Comparison of ENCODE assay signal across 8 cellular contexts in the genomic region with DNA sequence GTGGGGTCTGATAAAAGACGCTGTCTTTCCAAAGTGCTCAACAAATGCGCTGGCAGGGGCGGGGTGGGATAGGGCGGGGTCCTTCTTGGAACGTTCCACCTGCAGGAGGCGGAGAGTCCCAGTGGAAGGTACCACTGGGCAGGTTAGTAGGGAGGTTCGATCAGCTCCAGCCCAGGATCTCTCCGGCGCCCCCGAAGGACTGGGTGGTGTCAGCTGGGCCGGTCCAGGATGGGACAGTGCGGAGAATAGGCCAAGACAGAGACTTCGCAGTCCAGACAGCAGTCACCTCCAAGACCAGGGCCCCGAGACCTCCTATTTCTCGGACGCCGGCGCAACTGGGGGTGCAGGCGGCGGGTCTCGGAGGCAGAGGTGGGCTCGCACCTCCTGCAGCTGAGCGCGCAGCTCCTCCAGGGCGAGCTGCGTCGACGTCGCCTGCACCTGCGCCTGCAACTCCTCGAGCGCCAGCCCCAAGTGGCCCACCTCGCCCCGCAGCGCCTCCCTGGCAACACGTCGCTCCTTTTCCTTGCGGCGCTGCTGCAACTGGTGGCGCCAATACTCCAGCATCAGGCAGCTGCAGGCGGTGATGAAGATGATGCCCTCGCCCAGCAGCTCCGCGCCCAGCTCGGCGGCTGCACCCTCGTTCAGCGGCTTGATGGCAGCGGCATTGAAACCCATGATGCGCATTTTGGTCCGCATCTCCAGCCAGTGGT. TPM values are rescaled to one million over a fixed set of nuclear protein-coding genes. Genes with fewer than 3 reads are reported as not detected.
DNase-seq lines count a peak whose midpoint lies in the region; ATAC-seq and TF ChIP-seq lines count a peak whose summit lies in the region.

No MANE protein-coding gene starts in this region.

- H3K27ac ChIP-seq in A673 (ENCODE audit: low read depth, low read length, poor library complexity, severe bottlenecking) = no peak overlapping the region
- no peak overlapping the region for H3K27ac ChIP-seq in testis

- H3K27me3 ChIP-seq in A673 (replicated peaks; ENCODE audit: insufficient read depth, low read depth, low read length, poor library complexity) (no peaks in the 10 kb centered on the region), kidney epithelial cell (ENCODE audit: control insufficient read depth, insufficient read depth, low read length) (peaks cover 5% of the 10 kb centered on the region), testis (no peaks in the 10 kb centered on the region)

- TF ChIP-seq POLR2A in testis (IDR thresholded peaks at IDR 0.05) = no peak

- peak overlapping the region in 2 of 6 donors; percentile 39 to 64 for H3K27ac Mint-ChIP-seq in immature natural killer cell

- POLR2A ChIA-PET in A673 (lab: Charles Lee; ENCODE audit: low non-redundant PET) = no interaction called here

- CTCF ChIA-PET in A673 (lab: Charles Lee) = interaction anchor here (0.6 kb wide), 1 partner anchor 110 kb away, joined by 15 read pairs; a partner anchor contains a TSS

- intact Hi-C loops in A673 (cut with micrococcal nuclease; ENCODE audit: unreplicated experiment) = no loop called here
- intact Hi-C loops in testis (cut with DNase I; ENCODE audit: low total_unique reads) = loop anchor here (10.0 kb wide), 1 partner anchor 116 kb away; no protein-coding TSS in a partner anchor

- WGBS in testis, 2 donors = 15% methylated on average over 24 to 45 of the region's 51 CpGs

- peak; percentile 75 for DNase-seq in A673 (ENCODE audit: low spot score)
- DNase-seq in HT-29 (ENCODE audit: low spot score) = peak; percentile 98
- peak in 41 of 56 donors; percentile 15 to 76 (median 45) for DNase-seq in amygdala (lab: John Stamatoyannopoulos, UW)
- DNase-seq in kidney epithelial cell (ENCODE audit: low read depth) = no peak
- peak; percentile 48 for DNase-seq in testis
- no peak for DNase-seq in HK-2 (ENCODE audit: unreplicated experiment)
- no peak for DNase-seq in immature natural killer cell

- peaks cover 8 to 15% of the 10 kb centered on the region in 2 donors for H3K4me1 Mint-ChIP-seq in immature natural killer cell

- BruUV-seq in A673 (replicated peaks; lab: Mats Ljungman, UMichigan) = no TSS peak

- H3K36me3 ChIP-seq in A673 (ENCODE audit: insufficient read depth, low read length, poor library complexity, severe bottlenecking) (peaks cover 15% of the 10 kb centered on the region), kidney epithelial cell (ENCODE audit: control insufficient read depth, insufficient read depth, low read length) (no peaks in the 10 kb centered on the region), testis (ENCODE audit: low read depth, missing control alignments) (no peaks in the 10 kb centered on the region)

- peaks cover 0 to 1% (median 0%) of the 10 kb centered on the region in 6 donors for H3K9me3 Mint-ChIP-seq in immature natural killer cell

- TF ChIP-seq CTCF in A673 (conservative IDR thresholded peaks at IDR 0.05; ENCODE audit: low read depth, low read length) = peak; percentile 31
- TF ChIP-seq CTCF in kidney epithelial cell (IDR thresholded peaks at IDR 0.05; ENCODE audit: insufficient read depth, low read length, poor library complexity, severe bottlenecking) = peak; percentile 13
- no peak for TF ChIP-seq CTCF in testis (IDR thresholded peaks at IDR 0.05)

- H3K4me3 Mint-ChIP-seq in immature natural killer cell = peak overlapping the region in 1 of 5 donors; percentile 15

- H3K4me1 ChIP-seq in A673 (ENCODE audit: insufficient read depth, low read length, poor library complexity, severe bottlenecking) (peaks cover 7% of the 10 kb centered on the region), testis (peaks cover 9% of the 10 kb centered on the region)

- H3K36me3 Mint-ChIP-seq in immature natural killer cell = peaks cover under 1 to 20% (median 1%) of the 10 kb centered on the region in 3 donors

- no peak for ATAC-seq in HG03159 (IDR thresholded peaks at IDR 0.05; ENCODE audit: unreplicated experiment)

- peaks cover 0 to 9% (median 2%) of the 10 kb centered on the region in 3 donors for H3K27me3 Mint-ChIP-seq in immature natural killer cell (ENCODE audit: low read depth in 3 of 3)

- peaks cover 9% of the 10 kb centered on the region for H3K9me3 ChIP-seq in A673 (ENCODE audit: low read depth, low read length, poor library complexity, severe bottlenecking)
- no peaks in the 10 kb centered on the region for H3K9me3 ChIP-seq in testis

- H3K4me3 ChIP-seq in A673 (ENCODE audit: low read depth, low read length, poor library complexity, severe bottlenecking) (peak overlapping the region; percentile 52), kidney epithelial cell (ENCODE audit: low read depth, low read length) (peak overlapping the region; percentile 37), testis (peak overlapping the region in 1 of 2 donors; percentile 35)

RNA-seq across cellular contexts. Expression of a gene that starts 21.6 kb away (rescaled TPM):
- total RNA-seq in A673 (2021) (89.6 and 102 TPM in 2 replicates), kidney epithelial cell (228 and 248 TPM in 2 replicates), testis (10 to 100 TPM; 52.7 to 57.9 TPM)
- total RNA-seq in HT-29 (2014; rRNA removed; shearing (Covaris generic)) = 443 and 506 TPM in 2 replicates
- polyA plus RNA-seq in testis (ENCODE audit: insufficient read depth, low read depth, low replicate concordance) (37.7 TPM), immature natural killer cell (100 to 1,000 TPM in 1 of 3 donors, 10 to 100 TPM in 2; 91.2 to 126 (median 93.4) TPM)

RNA-seq across cellular contexts. Expression of a gene that starts 30.7 kb away (rescaled TPM):
- total RNA-seq in A673 (2021) (0.80 and 1.6 TPM in 2 replicates), kidney epithelial cell (0.48 TPM in 1 of 2 replicates, not detected in the other), testis (1 to 10 TPM; 1.9 to 2.3 TPM)
- total RNA-seq in HT-29 (2014; rRNA removed; shearing (Covaris generic)) = 9.8 and 15.3 TPM in 2 replicates
- polyA plus RNA-seq in testis (ENCODE audit: insufficient read depth, low read depth, low replicate concordance) (3.4 TPM), immature natural killer cell (1 to 10 TPM; 3.9 to 5.7 (median 4.0) TPM)

RNA-seq across cellular contexts. Expression of a gene that starts 32.1 kb away (rescaled TPM):
- total RNA-seq in A673 (2021) (6.6 and 9.1 TPM in 2 replicates), kidney epithelial cell (13.4 and 18.5 TPM in 2 replicates), testis (1 to 10 TPM; 5.2 to 5.3 TPM)
- 11.4 and 15.4 TPM in 2 replicates for total RNA-seq in HT-29 (2014; rRNA removed; shearing (Covaris generic))
- polyA plus RNA-seq in testis (ENCODE audit: insufficient read depth, low read depth, low replicate concordance) (4.2 TPM), immature natural killer cell (under 1 TPM in 2 of 3 donors, not detected in 1; 0.48 to 0.80 TPM)

RNA-seq across cellular contexts. Expression of a gene that starts 55.7 kb away (rescaled TPM):
- total RNA-seq in A673 (2021) (13.5 and 15.2 TPM in 2 replicates), kidney epithelial cell (12.3 and 15.5 TPM in 2 replicates), testis (10 to 100 TPM; 18.3 to 19.3 TPM)
- 20.5 and 23.0 TPM in 2 replicates for total RNA-seq in HT-29 (2014; rRNA removed; shearing (Covaris generic))
- polyA plus RNA-seq in testis (ENCODE audit: insufficient read depth, low read depth, low replicate concordance) (20.9 TPM), immature natural killer cell (10 to 100 TPM in 1 of 3 donors, 1 to 10 TPM in 1, not detected in 1; 3.3 to 18.4 TPM)

Comparison
In these comparisons a context has a peak if more than half of its experiments do, and no peak if none do; other contexts are left out.
1. DNase-seq: peak in A673 (single experiment), HT-29 (single experiment), amygdala (41 of 56) and testis (single experiment); none in kidney epithelial cell (single experiment), HK-2 (single experiment) and immature natural killer cell (0 of 3).
2. CTCF ChIP-seq: peak in A673 (single experiment) and kidney epithelial cell (single experiment); none in testis (0 of 3).